Comparison of ENCODE assay signal across 8 cellular contexts in the genomic region with DNA sequence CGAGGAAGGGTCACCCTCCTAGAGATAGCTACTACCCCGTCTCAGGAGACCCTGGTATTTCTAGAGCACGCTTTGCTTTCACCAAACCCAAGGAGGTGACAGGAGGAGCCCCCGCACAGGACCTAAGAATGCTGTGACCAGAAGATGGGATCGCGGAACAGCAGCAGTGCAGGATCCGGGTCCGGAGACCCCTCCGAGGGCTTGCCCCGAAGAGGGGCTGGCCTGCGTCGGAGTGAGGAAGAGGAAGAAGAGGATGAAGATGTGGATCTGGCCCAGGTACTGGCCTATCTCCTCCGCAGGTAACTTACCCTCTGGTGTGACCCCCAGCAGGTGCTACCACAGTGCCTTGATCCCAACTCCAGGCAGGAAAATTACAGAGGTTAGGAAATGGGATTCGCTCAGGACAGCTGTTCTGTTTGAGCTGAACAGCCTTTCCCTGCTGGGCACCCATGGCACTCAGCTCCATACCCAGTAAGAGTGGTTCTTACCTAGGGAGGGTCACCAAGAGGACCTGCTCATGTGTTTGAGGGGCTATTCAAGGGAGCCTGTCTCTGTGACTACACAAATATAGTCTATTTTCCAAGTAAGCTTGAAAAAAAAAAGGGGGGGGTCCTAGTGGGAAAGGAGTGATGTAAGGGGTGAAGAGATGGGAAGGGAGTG. TPM values are rescaled to one million over a fixed set of nuclear protein-coding genes. Genes with fewer than 3 reads are reported as not detected.
DNase-seq lines count a peak whose midpoint lies in the region; ATAC-seq and TF ChIP-seq lines count a peak whose summit lies in the region.

No MANE protein-coding gene starts in this region.

- H3K27me3 Mint-ChIP-seq in activated T-cell treated with anti-CD3 and anti-CD28 coated beads, Interleukin-2, amount 50 U/mL, for 72 hours (ENCODE audit: low read depth), result no peaks in the 10 kb centered on the region

- TF ChIP-seq CTCF in astrocyte of the spinal cord (IDR thresholded peaks at IDR 0.05; ENCODE audit: low read depth, low read length) (no peak), lower leg skin (IDR thresholded peaks at IDR 0.05) (no peak), tibial nerve (IDR thresholded peaks at IDR 0.05) (no peak)

- H3K27me3 ChIP-seq in tibial nerve, result no peaks in the 10 kb centered on the region

- no peak for ATAC-seq in activated T-cell treated with anti-CD3 and anti-CD28 coated beads, Interleukin-2, amount 50 U/mL, for 72 hours (replicated peaks in 1 of 2)
- ATAC-seq in GM21381 (IDR thresholded peaks at IDR 0.05; ENCODE audit: unreplicated experiment) (no peak), HG02840 (IDR thresholded peaks at IDR 0.05; ENCODE audit: low FRiP score, unreplicated experiment) (no peak)

- H3K4me1 ChIP-seq in tibial nerve, result peaks cover 4 to 19% (median 11%) of the 10 kb centered on the region in 4 donors

- no peak for TF ChIP-seq EP300 in tibial nerve (IDR thresholded peaks at IDR 0.05)

- H3K27ac Mint-ChIP-seq in activated T-cell treated with anti-CD3 and anti-CD28 coated beads, Interleukin-2, amount 50 U/mL, for 72 hours, result peak overlapping the region; percentile 94

- no peaks in the 10 kb centered on the region for H3K9me3 ChIP-seq in tibial nerve

- TF ChIP-seq POLR2A in lower leg skin (IDR thresholded peaks at IDR 0.05), result no peak
- TF ChIP-seq POLR2A in tibial nerve (IDR thresholded peaks at IDR 0.05), result peak in 1 of 2 donors; percentile 4

- peak overlapping the region; percentile 98 to 100 for H3K4me3 Mint-ChIP-seq in activated T-cell treated with anti-CD3 and anti-CD28 coated beads, Interleukin-2, amount 50 U/mL, for 72 hours

- in situ Hi-C loops in astrocyte of the spinal cord (cut with HindIII; ENCODE audit: low sequenced_read_pairs), result no loop called here

- intact Hi-C loops in lower leg skin (cut with DNase I; ENCODE audit: low total_unique reads), result no loop called here

- WGBS in lower leg skin, 2 donors, result 2 to 4% methylated on average over 14 of the region's 14 CpGs
- WGBS in tibial nerve, 2 donors, result 2 to 3% methylated on average over 13 to 14 of the region's 14 CpGs

- H3K4me3 ChIP-seq in astrocyte of the spinal cord (ENCODE audit: low read depth, low read length) (peak overlapping the region; percentile 76), lower leg skin (ENCODE audit: low read depth, poor library complexity, severe bottlenecking) (peak overlapping the region; percentile 47), tibial nerve (peak overlapping the region; percentile 46 to 81 (median 76))

- H3K36me3 Mint-ChIP-seq in activated T-cell treated with anti-CD3 and anti-CD28 coated beads, Interleukin-2, amount 50 U/mL, for 72 hours (ENCODE audit: insufficient read depth in 2 of 2), result peaks cover 15 to 34% of the 10 kb centered on the region in 2 donors

- peaks cover 20% of the 10 kb centered on the region for H3K4me1 Mint-ChIP-seq in activated T-cell treated with anti-CD3 and anti-CD28 coated beads, Interleukin-2, amount 50 U/mL, for 72 hours (ENCODE audit: low read depth)

- no peak for DNase-seq in activated T-cell treated with anti-CD3 and anti-CD28 coated beads, Interleukin-2, amount 50 U/mL, for 72 hours
- DNase-seq in activated T-cell treated with anti-CD3 and anti-CD28 coated beads for 4 hours, result no peak
- no peak for DNase-seq in astrocyte of the spinal cord (ENCODE audit: low read depth, low spot score)
- DNase-seq in lower leg skin (ENCODE audit: low spot score in 2 of 2), result no peak
- no peak for DNase-seq in tibial nerve (ENCODE audit: low spot score in 2 of 2)
- no peak for DNase-seq in retina

- H3K27ac ChIP-seq in tibial nerve, result peak overlapping the region; percentile 99 to 100 (median 99)

- H3K9me3 Mint-ChIP-seq in activated T-cell treated with anti-CD3 and anti-CD28 coated beads, Interleukin-2, amount 50 U/mL, for 72 hours, result no peaks in the 10 kb centered on the region

- peaks cover 0 to 40% (median 27%) of the 10 kb centered on the region in 3 donors for H3K36me3 ChIP-seq in tibial nerve

RNA-seq across cellular contexts. Expression of gene NRL, which starts 0.8 kb away (rescaled TPM):
- 1 to 10 TPM; 5.2 TPM for total RNA-seq in activated T-cell treated with anti-CD3 and anti-CD28 coated beads, Interleukin-2, amount 50 U/mL, for 72 hours
- total RNA-seq in lower leg skin, result 1 to 10 TPM in 2 of 4 donors, under 1 TPM in 1, not detected in 1; 0.52 to 2.4 (median 2.2) TPM
- total RNA-seq in tibial nerve, result 1 to 10 TPM; 4.8 to 7.0 (median 5.9) TPM

RNA-seq across cellular contexts. Expression of gene DCAF11, which starts 1.0 kb away (rescaled TPM):
- total RNA-seq in activated T-cell treated with anti-CD3 and anti-CD28 coated beads, Interleukin-2, amount 50 U/mL, for 72 hours, result 100 to 1,000 TPM; 109 to 124 TPM
- total RNA-seq in lower leg skin (100 to 1,000 TPM in 1 of 4 donors, 10 to 100 TPM in 3; 53.3 to 134 (median 64.3) TPM), tibial nerve (100 to 1,000 TPM in 2 of 4 donors, 10 to 100 TPM in 2; 68.9 to 126 (median 98.9) TPM)

RNA-seq across cellular contexts. Expression of gene FITM1, which starts 14.9 kb away (rescaled TPM):
- total RNA-seq in activated T-cell treated with anti-CD3 and anti-CD28 coated beads, Interleukin-2, amount 50 U/mL, for 72 hours, result 1 to 10 TPM in 1 of 2 donors, under 1 TPM in 1; 0.46 to 2.2 TPM
- total RNA-seq in lower leg skin (1 to 10 TPM in 2 of 4 donors, under 1 TPM in 1, not detected in 1; 0.61 to 1.3 (median 1.0) TPM), tibial nerve (1 to 10 TPM in 1 of 4 donors, under 1 TPM in 1, not detected in 2; 0.78 to 1.3 TPM)

RNA-seq across cellular contexts. Expression of gene PSME1, which starts 20.4 kb away (rescaled TPM):
- 100 to 1,000 TPM; 342 to 378 TPM for total RNA-seq in activated T-cell treated with anti-CD3 and anti-CD28 coated beads, Interleukin-2, amount 50 U/mL, for 72 hours
- total RNA-seq in lower leg skin, result 100 to 1,000 TPM in 3 of 4 donors, 10 to 100 TPM in 1; 81.3 to 125 (median 114) TPM
- 100 to 1,000 TPM in 3 of 4 donors, 10 to 100 TPM in 1; 96.9 to 130 (median 110) TPM for total RNA-seq in tibial nerve

RNA-seq across cellular contexts. Expression of gene PCK2, which starts 21.5 kb away (rescaled TPM):
- 100 to 1,000 TPM; 161 to 180 TPM for total RNA-seq in activated T-cell treated with anti-CD3 and anti-CD28 coated beads, Interleukin-2, amount 50 U/mL, for 72 hours
- 10 to 100 TPM; 15.4 to 29.0 (median 21.0) TPM for total RNA-seq in lower leg skin
- total RNA-seq in tibial nerve, result 10 to 100 TPM; 28.9 to 49.2 (median 34.3) TPM
